Comparison of ENCODE assay signal across 1 cellular context in the genomic region with DNA sequence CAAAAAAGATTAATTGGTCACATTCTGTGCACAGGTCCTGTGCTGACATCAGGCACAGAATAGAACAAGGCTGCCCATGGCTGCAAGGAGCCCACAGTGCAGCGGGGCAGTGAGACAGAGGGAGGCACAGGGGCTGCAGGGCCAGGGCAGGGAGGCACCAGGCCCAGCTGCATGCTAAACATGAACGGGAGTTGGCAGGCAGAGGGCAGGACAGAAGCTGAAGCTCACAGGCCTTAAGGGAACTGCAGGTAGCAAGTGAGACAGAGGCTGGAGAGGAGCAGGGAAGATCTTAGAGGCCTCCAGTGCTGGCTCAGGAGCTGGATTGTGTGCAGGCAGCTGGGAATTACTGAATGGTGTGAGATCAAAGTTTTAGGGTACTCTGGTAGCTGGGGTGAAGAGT.
TF ChIP-seq lines count a peak whose summit lies in the region.

No MANE protein-coding gene starts in this region.

TF ChIP-seq in A549, 52 proteins besides CTCF, POLR2A, EP300 and RAD21:
- TF ChIP-seq CBX8 (IDR thresholded peaks at IDR 0.05), result no peak
- no peak for TF ChIP-seq FOSB (CRISPR knock-in tag; IDR thresholded peaks at IDR 0.05)
- no peak for TF ChIP-seq RNF2 (IDR thresholded peaks at IDR 0.05; ENCODE audit: borderline replicate concordance, low read depth)
- TF ChIP-seq RARB (CRISPR knock-in tag; IDR thresholded peaks at IDR 0.05), result no peak
- no peak for TF ChIP-seq ZFP36 (IDR thresholded peaks at IDR 0.05; ENCODE audit: borderline replicate concordance, partially characterized antibody)
- TF ChIP-seq JUNB (IDR thresholded peaks at IDR 0.05), result no peak
- TF ChIP-seq KDM5A (IDR thresholded peaks at IDR 0.05), result no peak
- TF ChIP-seq ESRRA (IDR thresholded peaks at IDR 0.05; ENCODE audit: borderline replicate concordance, low read length), result no peak
- TF ChIP-seq SMC3 (IDR thresholded peaks at IDR 0.05), result no peak
- TF ChIP-seq HEYL (CRISPR knock-in tag; IDR thresholded peaks at IDR 0.05), result no peak
- TF ChIP-seq CHD2 (IDR thresholded peaks at IDR 0.05; ENCODE audit: low read length, partially characterized antibody), result no peak
- TF ChIP-seq NR3C1 (IDR thresholded peaks at IDR 0.05), result no peak
